1 cellular context compared by ENCODE assay signal in the genomic region with DNA sequence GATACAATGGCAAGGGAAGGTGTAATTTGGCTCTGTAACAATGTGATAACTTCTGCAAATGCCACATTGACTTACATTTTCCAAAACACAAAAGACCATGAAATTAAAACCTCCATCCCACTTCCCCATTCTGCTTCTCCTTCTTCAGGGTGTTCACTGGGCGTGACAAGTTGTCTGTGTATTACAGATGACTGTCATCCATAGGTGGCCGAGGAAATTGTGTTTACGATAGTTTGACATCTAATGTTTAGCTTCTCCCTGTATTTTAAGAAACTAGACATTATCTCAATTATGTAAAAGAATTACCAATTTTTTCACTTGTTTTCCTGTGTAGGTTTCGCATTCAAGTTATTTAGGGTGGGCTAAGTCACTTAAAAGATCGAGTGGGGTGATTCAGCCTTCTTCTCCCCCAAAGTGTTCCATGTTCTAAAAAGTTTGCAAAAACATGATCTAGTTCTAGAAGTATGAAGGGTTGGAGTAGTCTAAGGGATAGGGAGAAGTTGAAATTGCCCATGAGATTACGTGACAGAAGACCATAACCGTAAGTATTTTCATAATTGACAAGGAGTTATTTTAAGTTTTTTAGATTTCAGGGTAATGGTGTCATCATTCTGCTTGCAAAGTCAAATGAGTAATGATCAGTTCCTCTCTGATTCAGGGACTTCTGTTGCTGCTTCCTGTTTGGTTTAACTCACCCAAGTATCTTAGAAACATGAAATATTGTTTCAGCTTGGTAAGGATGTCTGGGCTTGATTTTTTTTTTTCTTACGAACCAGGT.
TF ChIP-seq lines count a peak whose summit lies in the region.

No MANE protein-coding gene starts in this region.

TF ChIP-seq in SK-N-SH, 30 proteins besides CTCF, POLR2A, EP300 and RAD21 (continued from another document):
- TF ChIP-seq, protein P1, sequence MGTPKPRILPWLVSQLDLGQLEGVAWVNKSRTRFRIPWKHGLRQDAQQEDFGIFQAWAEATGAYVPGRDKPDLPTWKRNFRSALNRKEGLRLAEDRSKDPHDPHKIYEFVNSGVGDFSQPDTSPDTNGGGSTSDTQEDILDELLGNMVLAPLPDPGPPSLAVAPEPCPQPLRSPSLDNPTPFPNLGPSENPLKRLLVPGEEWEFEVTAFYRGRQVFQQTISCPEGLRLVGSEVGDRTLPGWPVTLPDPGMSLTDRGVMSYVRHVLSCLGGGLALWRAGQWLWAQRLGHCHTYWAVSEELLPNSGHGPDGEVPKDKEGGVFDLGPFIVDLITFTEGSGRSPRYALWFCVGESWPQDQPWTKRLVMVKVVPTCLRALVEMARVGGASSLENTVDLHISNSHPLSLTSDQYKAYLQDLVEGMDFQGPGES (IDR thresholded peaks at IDR 0.05; ENCODE audit: low read depth, low read length) = no peak
- no peak for TF ChIP-seq RFX5 (IDR thresholded peaks at IDR 0.05; ENCODE audit: low read length)
- no peak for TF ChIP-seq CHD2 (IDR thresholded peaks at IDR 0.05; ENCODE audit: low read length, partially characterized antibody)
- TF ChIP-seq MXI1 (IDR thresholded peaks at IDR 0.05; ENCODE audit: low read depth, low read length) = no peak
- no peak for TF ChIP-seq FOXJ3 (CRISPR knock-in tag; IDR thresholded peaks at IDR 0.05)
- TF ChIP-seq SIN3A (IDR thresholded peaks at IDR 0.05; ENCODE audit: borderline replicate concordance, low read depth, low read length) = no peak
- TF ChIP-seq MEF2A (IDR thresholded peaks at IDR 0.05; ENCODE audit: borderline replicate concordance, low read depth) = no peak
- no peak for TF ChIP-seq FOXM1 (IDR thresholded peaks at IDR 0.05; ENCODE audit: low read depth)
- TF ChIP-seq NFIC (IDR thresholded peaks at IDR 0.05; ENCODE audit: borderline replicate concordance) = no peak
- TF ChIP-seq GATA2 (CRISPR knock-in tag; IDR thresholded peaks at IDR 0.05) = no peak
- TF ChIP-seq RXRA (IDR thresholded peaks at IDR 0.05; ENCODE audit: borderline replicate concordance, low read depth) = no peak
- TF ChIP-seq, protein P2, sequence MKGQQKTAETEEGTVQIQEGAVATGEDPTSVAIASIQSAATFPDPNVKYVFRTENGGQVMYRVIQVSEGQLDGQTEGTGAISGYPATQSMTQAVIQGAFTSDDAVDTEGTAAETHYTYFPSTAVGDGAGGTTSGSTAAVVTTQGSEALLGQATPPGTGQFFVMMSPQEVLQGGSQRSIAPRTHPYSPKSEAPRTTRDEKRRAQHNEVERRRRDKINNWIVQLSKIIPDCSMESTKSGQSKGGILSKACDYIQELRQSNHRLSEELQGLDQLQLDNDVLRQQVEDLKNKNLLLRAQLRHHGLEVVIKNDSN (IDR thresholded peaks at IDR 0.05; ENCODE audit: borderline replicate concordance, low read depth) = no peak
